Comparison of ENCODE assay signal across 34 cellular contexts in the genomic region with DNA sequence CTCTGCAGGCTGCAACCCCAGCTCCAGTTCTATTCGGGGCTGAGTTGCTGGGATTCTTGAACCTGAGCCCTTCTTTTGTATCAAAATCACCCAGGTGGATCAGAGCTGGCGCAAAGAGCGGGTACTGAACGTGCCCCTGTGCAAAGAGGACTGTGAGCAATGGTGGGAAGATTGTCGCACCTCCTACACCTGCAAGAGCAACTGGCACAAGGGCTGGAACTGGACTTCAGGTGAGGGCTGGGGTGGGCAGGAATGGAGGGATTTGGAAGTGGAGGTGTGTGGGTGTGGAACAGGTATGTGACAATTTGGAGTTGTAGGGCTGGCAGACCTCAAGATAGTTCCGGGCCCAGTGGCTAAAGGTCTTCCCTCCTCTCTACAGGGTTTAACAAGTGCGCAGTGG. TPM values are rescaled to one million over a fixed set of nuclear protein-coding genes. Genes with fewer than 3 reads are reported as not detected.
"Had no signal": no experiment of that assay in that cellular context is flagged by ENCODE, and none has a peak within 500 bp of the region (broad histone marks: within the 10 kb centered on the region; RNA-seq: fewer than 3 reads in every experiment).

No MANE protein-coding gene starts in this region.

- DNase-seq: activated B cell treated with CpG ODN at 0.5 μM for 24 hours; activated CD4-positive, alpha-beta T cell treated with anti-CD3 and anti-CD28 coated beads for 48 hours; activated CD4-positive, alpha-beta T cell treated with anti-CD3 and anti-CD28 coated beads, Interleukin-2, amount 50 U/mL, for 1 hour; activated CD4-positive, alpha-beta T cell treated with anti-CD3 and anti-CD28 coated beads, Interleukin-2, amount 50 U/mL, for 48 hours; activated CD8-positive, alpha-beta T cell treated with anti-CD3 and anti-CD28 coated beads for 36 hours; activated gamma-delta T cell treated with Interleukin-2 at 50 U/mL for 16 hours; activated naive CD4-positive, alpha-beta T cell treated with anti-CD3 and anti-CD28 coated beads, Interleukin-2, amount 50 U/mL, for 16 hours; activated naive CD4-positive, alpha-beta T cell treated with Interleukin-2 at 50 U/mL for 16 hours; activated T-cell treated with anti-CD3 and anti-CD28 coated beads, Interleukin-2, amount 50 U/mL, for 1 hour; activated T-cell treated with anti-CD3 and anti-CD28 coated beads, Interleukin-2, amount 50 U/mL, for 48 hours; amniotic stem cell; anterior cingulate cortex; brain microvascular endothelial cell; dorsolateral prefrontal cortex; effector memory CD4-positive, alpha-beta T cell; foreskin keratinocyte; gastrocnemius medialis; glutamatergic neuron; heart left ventricle; T-helper 2 cell had no signal

- H3K9me3 ChIP-seq: gastrocnemius medialis, heart left ventricle had no signal

- H3K4me3 ChIP-seq: coronary artery, dorsolateral prefrontal cortex, gastrocnemius medialis, heart left ventricle had no signal

- H3K27ac ChIP-seq: brain microvascular endothelial cell, coronary artery, dorsolateral prefrontal cortex, foreskin keratinocyte, gastrocnemius medialis, heart left ventricle, VCaP had no signal

- ATAC-seq: activated CD4-positive, CD25-positive, alpha-beta regulatory T cell treated with anti-CD3 and anti-CD28 coated beads, Interleukin-2, amount 50 U/mL, for 24 hours; activated CD8-positive, alpha-beta T cell treated with anti-CD3 and anti-CD28 coated beads for 36 hours; foreskin keratinocyte; gastrocnemius medialis; heart left ventricle had no signal

- H3K27me3 ChIP-seq: brain microvascular endothelial cell, dorsolateral prefrontal cortex, foreskin keratinocyte, gastrocnemius medialis, heart left ventricle had no signal

- H3K36me3 ChIP-seq: brain microvascular endothelial cell, gastrocnemius medialis, heart left ventricle had no signal

RNA-seq across cellular contexts. Expression of a gene that starts 3.6 kb away (rescaled TPM):
- total RNA-seq: activated B cell treated with CpG ODN at 0.5 μM for 24 hours; activated CD8-positive, alpha-beta memory T cell treated with anti-CD3 and anti-CD28 coated beads for 36 hours; activated CD8-positive, alpha-beta T cell treated with anti-CD3 and anti-CD28 coated beads for 36 hours; activated T-helper 1 cell treated with anti-CD3 and anti-CD28 coated beads, Interleukin-12 subunit alpha, Interleukin-12 subunit beta, Interleukin-2, Interleukin-4 antibody, amounts not matched to agents 30 ng/mL and 10 ng/mL and 1 ng/mL, durations not matched to agents 14 hours and 24 hours and 36 hours; activated T-helper 2 cell treated with anti-CD3 and anti-CD28 coated beads, Interferon-gamma antibody, Interleukin-2, Interleukin-4, amounts not matched to agents 10 μg/mL and 5 μg/mL and 100 μg/mL, durations not matched to agents 14 hours and 24 hours and 36 hours; foreskin keratinocyte; gastrocnemius medialis; T-helper 1 cell treated with Interleukin-12 subunit alpha and Interleukin-12 subunit beta and Interleukin-4 antibody, amounts not matched to agents 30 ng/mL and 1 ng/mL, for 36 hours had no signal

RNA-seq across cellular contexts. Expression of a gene that starts 21.1 kb away (rescaled TPM):
- total RNA-seq: activated CD8-positive, alpha-beta memory T cell treated with anti-CD3 and anti-CD28 coated beads for 36 hours; activated CD8-positive, alpha-beta T cell treated with anti-CD3 and anti-CD28 coated beads for 36 hours; activated T-helper 1 cell treated with anti-CD3 and anti-CD28 coated beads, Interleukin-12 subunit alpha, Interleukin-12 subunit beta, Interleukin-2, Interleukin-4 antibody, amounts not matched to agents 30 ng/mL and 10 ng/mL and 1 ng/mL, durations not matched to agents 14 hours and 24 hours and 36 hours; activated T-helper 2 cell treated with anti-CD3 and anti-CD28 coated beads, Interferon-gamma antibody, Interleukin-2, Interleukin-4, amounts not matched to agents 10 μg/mL and 5 μg/mL and 100 μg/mL, durations not matched to agents 14 hours and 24 hours and 36 hours; astrocyte; bronchial epithelial cell; endodermal cell; epithelial cell of proximal tubule; foreskin keratinocyte; T-helper 1 cell treated with Interleukin-12 subunit alpha and Interleukin-12 subunit beta and Interleukin-4 antibody, amounts not matched to agents 30 ng/mL and 1 ng/mL, for 36 hours had no signal

RNA-seq across cellular contexts. Expression of a gene that starts 48.5 kb away (rescaled TPM):
- total RNA-seq: activated B cell treated with CpG ODN at 0.5 μM for 24 hours; activated CD8-positive, alpha-beta memory T cell treated with anti-CD3 and anti-CD28 coated beads for 36 hours; activated CD8-positive, alpha-beta T cell treated with anti-CD3 and anti-CD28 coated beads for 36 hours; activated T-helper 1 cell treated with anti-CD3 and anti-CD28 coated beads, Interleukin-12 subunit alpha, Interleukin-12 subunit beta, Interleukin-2, Interleukin-4 antibody, amounts not matched to agents 30 ng/mL and 10 ng/mL and 1 ng/mL, durations not matched to agents 14 hours and 24 hours and 36 hours; activated T-helper 2 cell treated with anti-CD3 and anti-CD28 coated beads, Interferon-gamma antibody, Interleukin-2, Interleukin-4, amounts not matched to agents 10 μg/mL and 5 μg/mL and 100 μg/mL, durations not matched to agents 14 hours and 24 hours and 36 hours; astrocyte; bronchial epithelial cell; cardiac septum; cerebellum; epithelial cell of proximal tubule; esophagus mucosa; foreskin keratinocyte; gastrocnemius medialis; heart left ventricle; T-helper 1 cell treated with Interleukin-12 subunit alpha and Interleukin-12 subunit beta and Interleukin-4 antibody, amounts not matched to agents 30 ng/mL and 1 ng/mL, for 36 hours had no signal

RNA-seq across cellular contexts. Expression of a gene that starts 60.0 kb away (rescaled TPM):
- total RNA-seq: activated B cell treated with CpG ODN at 0.5 μM for 24 hours; activated CD8-positive, alpha-beta memory T cell treated with anti-CD3 and anti-CD28 coated beads for 36 hours; activated CD8-positive, alpha-beta T cell treated with anti-CD3 and anti-CD28 coated beads for 36 hours; activated T-helper 1 cell treated with anti-CD3 and anti-CD28 coated beads, Interleukin-12 subunit alpha, Interleukin-12 subunit beta, Interleukin-2, Interleukin-4 antibody, amounts not matched to agents 30 ng/mL and 10 ng/mL and 1 ng/mL, durations not matched to agents 14 hours and 24 hours and 36 hours; astrocyte; cardiac septum; cerebellum; endodermal cell; epithelial cell of proximal tubule; esophagus mucosa; T-helper 1 cell treated with Interleukin-12 subunit alpha and Interleukin-12 subunit beta and Interleukin-4 antibody, amounts not matched to agents 30 ng/mL and 1 ng/mL, for 36 hours had no signal
